Comparison of ENCODE assay signal across 8 cellular contexts in the genomic region with DNA sequence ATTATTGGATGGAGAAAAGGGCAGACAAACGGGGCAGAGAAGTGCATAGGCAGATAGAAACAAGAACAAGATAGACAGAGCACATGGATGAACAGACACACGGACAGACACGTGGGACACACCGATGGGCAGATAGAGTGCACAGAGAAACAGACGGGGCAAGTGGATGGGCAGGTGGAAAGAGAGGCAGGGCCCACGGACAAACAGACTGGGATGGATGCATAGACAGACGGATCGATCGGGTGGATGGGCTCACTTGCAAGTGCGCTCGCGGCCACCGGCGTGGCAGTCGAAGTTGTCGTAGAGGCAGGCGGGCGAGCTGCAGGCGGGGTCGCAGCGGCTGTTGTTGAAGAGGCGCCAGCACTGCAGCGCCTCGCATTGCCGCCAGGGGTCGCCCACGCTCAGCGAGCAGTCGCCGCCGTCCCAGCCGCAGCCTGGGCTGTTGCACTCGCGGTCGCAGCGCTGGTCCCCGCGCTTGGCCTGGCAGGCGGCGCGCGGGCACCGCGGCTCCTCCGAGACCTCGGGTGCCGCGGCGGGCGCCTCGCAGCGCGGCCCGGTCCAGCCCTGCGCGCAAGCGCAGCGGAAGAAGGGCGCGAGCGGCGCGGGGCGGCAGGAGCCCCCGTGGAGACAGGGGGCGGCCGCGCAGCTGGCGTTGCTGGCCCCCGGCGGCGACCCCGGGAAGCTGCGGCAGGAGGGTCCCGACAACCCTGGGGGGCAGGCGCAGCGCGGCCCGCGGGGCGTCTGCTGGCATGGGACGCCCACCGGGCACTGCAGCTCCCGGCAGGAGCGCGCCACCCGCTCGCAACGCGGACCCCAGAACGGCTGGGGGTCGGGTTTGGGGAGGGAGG.
DNase-seq lines count a peak whose midpoint lies in the region; ATAC-seq lines count a peak whose summit lies in the region.

No MANE protein-coding gene starts in this region.

- H3K27ac Mint-ChIP-seq in central memory CD8-positive, alpha-beta T cell (ENCODE audit: low read depth) = no peak overlapping the region

- H3K4me1 Mint-ChIP-seq in central memory CD8-positive, alpha-beta T cell = peaks cover 7% of the 10 kb centered on the region

- ATAC-seq in HG02588 (IDR thresholded peaks at IDR 0.05; ENCODE audit: unreplicated experiment) (peak; percentile 59), GM18519 (IDR thresholded peaks at IDR 0.05; ENCODE audit: low FRiP score, unreplicated experiment) (no peak)
- peak; percentile 96 for ATAC-seq in central memory CD8-positive, alpha-beta T cell (replicated peaks; ENCODE audit: extremely low read depth, poor library complexity, severe bottlenecking)

- H3K27me3 Mint-ChIP-seq in central memory CD8-positive, alpha-beta T cell = peaks cover 23% of the 10 kb centered on the region

- H3K36me3 Mint-ChIP-seq in central memory CD8-positive, alpha-beta T cell (ENCODE audit: insufficient read depth) = peaks cover 4% of the 10 kb centered on the region

- H3K9me3 Mint-ChIP-seq in central memory CD8-positive, alpha-beta T cell = no peaks in the 10 kb centered on the region

- peak; percentile 90 for DNase-seq in COLO668 (lab: John Stamatoyannopoulos, UW; ENCODE audit: unreplicated experiment)
- DNase-seq in NCI-H2227 (lab: John Stamatoyannopoulos, UW; ENCODE audit: unreplicated experiment) = peak; percentile 86
- peak; percentile 73 for DNase-seq in activated CD4-positive, alpha-beta T cell treated with anti-CD3 and anti-CD28 coated beads for 1 hour
- DNase-seq in central memory CD8-positive, alpha-beta T cell (ENCODE audit: low spot score in 2 of 2) = peak; percentile 72 to 82
- peak; percentile 72 for DNase-seq in kidney tubule cell (ENCODE audit: low spot score)
- DNase-seq in stimulated activated CD4-positive, alpha-beta T cell treated with anti-CD3 and anti-CD28 coated beads, Interleukin-2, amount 100 ng/mL, for 4 hours (ENCODE audit: low read depth) = peak; percentile 71

- H3K4me3 Mint-ChIP-seq in central memory CD8-positive, alpha-beta T cell = peak overlapping the region; percentile 57
